ENCODE assay signal across 8 cellular contexts in genomic region chr1:14599173-14599754, GRCh38. TPM values are rescaled to one million over a fixed set of nuclear protein-coding genes. Genes with fewer than 3 reads are reported as not detected.
DNase-seq lines count a peak whose midpoint lies in the region; ATAC-seq and TF ChIP-seq lines count a peak whose summit lies in the region.

No MANE protein-coding gene starts in this region.

- H3K36me3 ChIP-seq in lower lobe of right lung: no peaks in the 10 kb centered on the region

- H3K36me3 Mint-ChIP-seq in chondrocyte (ENCODE audit: low read depth) (no peaks in the 10 kb centered on the region), type B pancreatic cell (peaks cover 4% of the 10 kb centered on the region)
- no peaks in the 10 kb centered on the region for H3K36me3 Mint-ChIP-seq in activated CD4-positive, alpha-beta memory T cell treated with anti-CD3 and anti-CD28 coated beads, Interleukin-2, amount 10 ng/mL, durations not matched to agents 7 days and 5 days (ENCODE audit: low read depth)

- intact Hi-C loops in lower lobe of right lung (cut with DNase I): no loop called here

- peak; percentile 39 for DNase-seq in NCI-H748 (lab: John Stamatoyannopoulos, UW; ENCODE audit: unreplicated experiment)
- no peak for DNase-seq in NCI-H748 treated with DMSO at 0.1 percent for 48 hours (lab: John Stamatoyannopoulos, UW)
- DNase-seq in chondrocyte (ENCODE audit: low spot score): no peak
- DNase-seq in lower lobe of right lung: no peak
- DNase-seq in type B pancreatic cell (ENCODE audit: extremely low spot score, unreplicated experiment): no peak
- no peak for DNase-seq in NCI-H345 (lab: John Stamatoyannopoulos, UW)
- no peak for DNase-seq in activated CD4-positive, alpha-beta memory T cell treated with anti-CD3 and anti-CD28 coated beads, Interleukin-2, amount 10 ng/mL, durations not matched to agents 7 days and 5 days
- DNase-seq in NCI-H1694 treated with DMSO at 0.1 percent for 48 hours (lab: John Stamatoyannopoulos, UW): no peak

- H3K4me3 Mint-ChIP-seq in chondrocyte (ENCODE audit: unreplicated experiment) (peak overlapping the region; percentile 56), type B pancreatic cell (peak overlapping the region; percentile 91)
- H3K4me3 Mint-ChIP-seq in activated CD4-positive, alpha-beta memory T cell treated with anti-CD3 and anti-CD28 coated beads, Interleukin-2, amount 10 ng/mL, durations not matched to agents 7 days and 5 days: no peak overlapping the region

- peaks cover 38% of the 10 kb centered on the region for H3K27me3 ChIP-seq in lower lobe of right lung (ENCODE audit: low read depth)

- H3K4me3 ChIP-seq in lower lobe of right lung: peak overlapping the region; percentile 51

- TF ChIP-seq CTCF in chondrocyte (IDR thresholded peaks at IDR 0.05) (peak; percentile 9), lower lobe of right lung (IDR thresholded peaks at IDR 0.05) (no peak), type B pancreatic cell (conservative IDR thresholded peaks at IDR 0.05) (peak; percentile 29)

- H3K27me3 Mint-ChIP-seq in chondrocyte (ENCODE audit: low read depth) (peaks cover 58% of the 10 kb centered on the region), type B pancreatic cell (peaks cover 32% of the 10 kb centered on the region)
- peaks cover 45% of the 10 kb centered on the region for H3K27me3 Mint-ChIP-seq in activated CD4-positive, alpha-beta memory T cell treated with anti-CD3 and anti-CD28 coated beads, Interleukin-2, amount 10 ng/mL, durations not matched to agents 7 days and 5 days

- CTCF ChIA-PET in activated CD4-positive, alpha-beta memory T cell treated with anti-CD3 and anti-CD28 coated beads, Interleukin-2, amount 10 ng/mL, durations not matched to agents 7 days and 5 days (lab: Charles Lee): no interaction called here

- H3K9me3 ChIP-seq in lower lobe of right lung: no peaks in the 10 kb centered on the region

- ATAC-seq in lower lobe of right lung: peak in 1 of 2 donors; percentile 31

- peaks cover 18% of the 10 kb centered on the region for H3K4me1 Mint-ChIP-seq in chondrocyte (ENCODE audit: low read depth)
- H3K4me1 Mint-ChIP-seq in type B pancreatic cell (ENCODE audit: unreplicated experiment): peaks cover 54% of the 10 kb centered on the region
- H3K4me1 Mint-ChIP-seq in activated CD4-positive, alpha-beta memory T cell treated with anti-CD3 and anti-CD28 coated beads, Interleukin-2, amount 10 ng/mL, durations not matched to agents 7 days and 5 days: no peaks in the 10 kb centered on the region

- H3K4me1 ChIP-seq in lower lobe of right lung: no peaks in the 10 kb centered on the region

- no peak overlapping the region for H3K27ac Mint-ChIP-seq in chondrocyte (ENCODE audit: unreplicated experiment)
- H3K27ac Mint-ChIP-seq in type B pancreatic cell: peak overlapping the region; percentile 50
- no peak overlapping the region for H3K27ac Mint-ChIP-seq in activated CD4-positive, alpha-beta memory T cell treated with anti-CD3 and anti-CD28 coated beads, Interleukin-2, amount 10 ng/mL, durations not matched to agents 7 days and 5 days

- POLR2A ChIA-PET in activated CD4-positive, alpha-beta memory T cell treated with anti-CD3 and anti-CD28 coated beads, Interleukin-2, amount 10 ng/mL, durations not matched to agents 7 days and 5 days (lab: Charles Lee): no interaction called here

- no peak overlapping the region for H3K27ac ChIP-seq in lower lobe of right lung

- no peaks in the 10 kb centered on the region for H3K9me3 Mint-ChIP-seq in chondrocyte (ENCODE audit: low read depth)
- H3K9me3 Mint-ChIP-seq in type B pancreatic cell: no peaks in the 10 kb centered on the region
- no peaks in the 10 kb centered on the region for H3K9me3 Mint-ChIP-seq in activated CD4-positive, alpha-beta memory T cell treated with anti-CD3 and anti-CD28 coated beads, Interleukin-2, amount 10 ng/mL, durations not matched to agents 7 days and 5 days

RNA-seq across cellular contexts. Expression of gene KAZN, which starts 0.8 kb away (rescaled TPM):
- total RNA-seq in chondrocyte: 19.4 to 30.1 TPM (median 29.6 TPM) in 3 replicates
- total RNA-seq in lower lobe of right lung: 21.2 TPM
- total RNA-seq in type B pancreatic cell (ENCODE audit: low replicate concordance): 21.9 and 33.7 TPM in 2 replicates
- total RNA-seq in activated CD4-positive, alpha-beta memory T cell treated with anti-CD3 and anti-CD28 coated beads, Interleukin-2, amount 10 ng/mL, durations not matched to agents 7 days and 5 days: under 1 TPM; 0.30 to 0.43 TPM

Comparison
In these comparisons a context has a peak if more than half of its experiments do, and no peak if none do; other contexts are left out.
1. RNA of gene KAZN, which starts 0.8 kb away (total RNA-seq): 21.9 to 33.7 TPM in type B pancreatic cell, 19.4 to 30.1 TPM in chondrocyte and 21.2 TPM in lower lobe of right lung (single experiment); 0.30 to 0.43 TPM in activated CD4-positive, alpha-beta memory T cell treated with anti-CD3 and anti-CD28 coated beads, Interleukin-2, amount 10 ng/mL, durations not matched to agents 7 days and 5 days; every median in the first group is over 10 times any median in the second.